8 cellular contexts compared by ENCODE assay signal in the genomic region with DNA sequence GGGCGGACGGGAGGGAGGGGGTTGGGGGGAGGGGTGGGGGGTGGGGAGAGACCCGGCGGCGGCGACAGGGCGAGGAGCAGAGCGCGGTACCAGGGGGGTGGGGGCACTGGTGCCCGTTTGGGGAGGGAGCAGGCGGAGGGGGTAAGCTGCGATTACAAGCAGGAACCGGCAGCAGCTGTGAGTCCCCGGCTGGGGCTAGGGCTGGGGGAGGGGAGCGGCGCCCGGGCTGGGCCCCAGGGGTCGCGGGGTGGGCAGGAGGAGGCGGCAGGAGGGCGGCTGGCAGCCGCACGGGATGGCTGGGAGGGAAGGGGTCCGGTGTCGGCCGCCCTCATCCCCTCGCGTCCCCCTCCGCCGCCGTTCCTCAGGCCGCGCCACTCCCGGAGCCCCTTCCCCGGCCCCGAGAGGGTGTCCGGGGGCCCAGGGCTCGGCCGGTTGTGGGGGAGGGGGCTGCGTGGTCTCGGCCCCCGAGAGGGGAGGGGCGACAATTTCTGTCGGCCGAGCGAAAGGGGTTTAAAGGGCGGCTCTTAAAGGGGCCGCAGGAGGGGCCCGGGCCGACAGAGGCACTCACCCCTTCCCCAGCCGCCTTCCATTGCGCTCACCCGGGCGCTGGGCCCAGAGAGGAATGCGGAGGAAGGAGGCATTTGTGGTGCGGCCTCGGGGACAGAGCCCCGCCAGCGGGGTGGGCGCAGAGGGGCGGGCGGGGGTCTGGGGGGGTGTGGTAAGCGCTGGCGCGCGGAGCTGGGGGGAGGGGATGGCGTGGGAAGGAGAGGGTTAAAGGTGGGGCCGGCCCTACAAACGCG. TPM values are rescaled to one million over a fixed set of nuclear protein-coding genes. Genes with fewer than 3 reads are reported as not detected.
DNase-seq lines count a peak whose midpoint lies in the region; ATAC-seq and TF ChIP-seq lines count a peak whose summit lies in the region.

A gene with protein sequence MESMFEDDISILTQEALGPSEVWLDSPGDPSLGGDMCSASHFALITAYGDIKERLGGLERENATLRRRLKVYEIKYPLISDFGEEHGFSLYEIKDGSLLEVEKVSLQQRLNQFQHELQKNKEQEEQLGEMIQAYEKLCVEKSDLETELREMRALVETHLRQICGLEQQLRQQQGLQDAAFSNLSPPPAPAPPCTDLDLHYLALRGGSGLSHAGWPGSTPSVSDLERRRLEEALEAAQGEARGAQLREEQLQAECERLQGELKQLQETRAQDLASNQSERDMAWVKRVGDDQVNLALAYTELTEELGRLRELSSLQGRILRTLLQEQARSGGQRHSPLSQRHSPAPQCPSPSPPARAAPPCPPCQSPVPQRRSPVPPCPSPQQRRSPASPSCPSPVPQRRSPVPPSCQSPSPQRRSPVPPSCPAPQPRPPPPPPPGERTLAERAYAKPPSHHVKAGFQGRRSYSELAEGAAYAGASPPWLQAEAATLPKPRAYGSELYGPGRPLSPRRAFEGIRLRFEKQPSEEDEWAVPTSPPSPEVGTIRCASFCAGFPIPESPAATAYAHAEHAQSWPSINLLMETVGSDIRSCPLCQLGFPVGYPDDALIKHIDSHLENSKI (plus strand): TSS at position 144 of the 800 bp plus-strand sequence. CDS start 1,952 bp downstream, outside the sequence.

- no peak within 1 kb of the TSS for H2AK5ac ChIP-seq in trophoblast cell (ENCODE audit: low read length)

- peak within 1 kb of the TSS; percentile 35 for H2BK120ac ChIP-seq in trophoblast cell (ENCODE audit: insufficient read depth, low read length, poor library complexity)

- no peaks in the 10 kb centered on the region for H3K9me3 Mint-ChIP-seq in activated naive CD8-positive, alpha-beta T cell treated with anti-CD3 and anti-CD28 coated beads for 36 hours

- peak; percentile 72 for DNase-seq in GM20000 (ENCODE audit: low spot score)
- peak; percentile 33 for DNase-seq in RKO (ENCODE audit: low spot score)
- peak; percentile 59 for DNase-seq in activated naive CD8-positive, alpha-beta T cell treated with anti-CD3 and anti-CD28 coated beads for 36 hours
- peak; percentile 81 to 92 for DNase-seq in cardiac muscle cell (ENCODE audit: low read depth in 1 of 2, low spot score in 1 of 2)
- peak in 1 of 2 donors; percentile 18 for DNase-seq in trophoblast cell
- no peak for DNase-seq in NCI-H2029 treated with DMSO at 0.1 percent for 48 hours (lab: John Stamatoyannopoulos, UW)

- H3K14ac ChIP-seq in trophoblast cell (ENCODE audit: low read length): peak within 1 kb of the TSS; percentile 64

- H3K4ac ChIP-seq in trophoblast cell (ENCODE audit: low read depth, low read length): no peak within 1 kb of the TSS

- peak within 1 kb of the TSS; percentile 66 for H3K18ac ChIP-seq in trophoblast cell (ENCODE audit: low read length)

- no peak within 1 kb of the TSS for H2BK12ac ChIP-seq in trophoblast cell (ENCODE audit: low read length)

- H3K9me3 ChIP-seq in cardiac muscle cell (ENCODE audit: low read depth) (no peaks in the 10 kb centered on the region), trophoblast cell (ENCODE audit: insufficient read depth, low read depth, low read length) (no peaks in the 10 kb centered on the region)

- ATAC-seq in GM21526 (IDR thresholded peaks at IDR 0.05; ENCODE audit: low FRiP score, unreplicated experiment): no peak

- peaks cover 3% of the 10 kb centered on the region for H3K36me3 ChIP-seq in cardiac muscle cell
- peaks cover 1 to 2% of the 10 kb centered on the region in 2 experiments for H3K36me3 ChIP-seq in trophoblast cell (ENCODE audit: control insufficient read depth in 1 of 2, insufficient read depth in 2 of 2, low read length in 2 of 2)

- peak within 1 kb of the TSS; percentile 51 for H2BK5ac ChIP-seq in trophoblast cell (ENCODE audit: low read depth, low read length, poor library complexity)

- H3K36me3 Mint-ChIP-seq in activated naive CD8-positive, alpha-beta T cell treated with anti-CD3 and anti-CD28 coated beads for 36 hours: peaks cover 4% of the 10 kb centered on the region

- H3K9ac ChIP-seq in trophoblast cell (ENCODE audit: low read length): peak within 1 kb of the TSS; percentile 48

- peaks cover 61% of the 10 kb centered on the region for H3K4me1 Mint-ChIP-seq in activated naive CD8-positive, alpha-beta T cell treated with anti-CD3 and anti-CD28 coated beads for 36 hours

- H3K4me3 ChIP-seq in cardiac muscle cell: peak within 1 kb of the TSS; percentile 55
- H3K4me3 ChIP-seq in trophoblast cell (ENCODE audit: low read depth, low read length): peak within 1 kb of the TSS; percentile 83

- peak within 1 kb of the TSS; percentile 49 for H4K8ac ChIP-seq in trophoblast cell (ENCODE audit: low read depth, low read length)

- peak within 1 kb of the TSS; percentile 93 for H3K4me2 ChIP-seq in trophoblast cell (ENCODE audit: low read length)

- TF ChIP-seq CTCF in 22Rv1 (IDR thresholded peaks at IDR 0.05) (no peak), GM20000 (IDR thresholded peaks at IDR 0.05; ENCODE audit: extremely low read depth, missing control alignments) (no peak), cardiac muscle cell (IDR thresholded peaks at IDR 0.05; ENCODE audit: low read depth, low read length) (no peak)

- H3K79me2 ChIP-seq in trophoblast cell (ENCODE audit: control insufficient read depth, insufficient read depth, low read length, poor library complexity): peaks cover 2% of the 10 kb centered on the region

- H4K91ac ChIP-seq in trophoblast cell (ENCODE audit: low read depth, low read length): peak within 1 kb of the TSS; percentile 64

- peak within 1 kb of the TSS; percentile 80 for H2AFZ ChIP-seq in trophoblast cell (ENCODE audit: insufficient read depth, low read length, poor library complexity)

- peaks cover 11% of the 10 kb centered on the region for H3K79me1 ChIP-seq in trophoblast cell (ENCODE audit: low read length)

- 0 out of 2 replicates have a peak within 1 kb of the TSS, but pooled peaks have one; percentile 37 for H3K27ac ChIP-seq in 22Rv1
- peak within 1 kb of the TSS; percentile 95 for H3K27ac ChIP-seq in cardiac muscle cell
- peak within 1 kb of the TSS; percentile 63 for H3K27ac ChIP-seq in trophoblast cell (ENCODE audit: low read depth, low read length)

- peak within 1 kb of the TSS; percentile 87 for H3K27ac Mint-ChIP-seq in activated naive CD8-positive, alpha-beta T cell treated with anti-CD3 and anti-CD28 coated beads for 36 hours

- peak within 1 kb of the TSS; percentile 84 for H3K4me3 Mint-ChIP-seq in activated naive CD8-positive, alpha-beta T cell treated with anti-CD3 and anti-CD28 coated beads for 36 hours

- H4K12ac ChIP-seq in trophoblast cell (ENCODE audit: low read depth, low read length): peak within 1 kb of the TSS; percentile 61

- H3K4me1 ChIP-seq in cardiac muscle cell (ENCODE audit: low read depth) (peaks cover 22% of the 10 kb centered on the region), trophoblast cell (ENCODE audit: control insufficient read depth in 1 of 2, insufficient read depth in 2 of 2, low read length in 2 of 2) (peaks cover 4 to 11% of the 10 kb centered on the region in 2 experiments)

- H3K27me3 Mint-ChIP-seq in activated naive CD8-positive, alpha-beta T cell treated with anti-CD3 and anti-CD28 coated beads for 36 hours: no peaks in the 10 kb centered on the region

- H3K27me3 ChIP-seq in cardiac muscle cell (no peaks in the 10 kb centered on the region), trophoblast cell (ENCODE audit: insufficient read depth, low read length) (no peaks in the 10 kb centered on the region)

- WGBS in trophoblast cell (ENCODE audit: extremely low coverage, insufficient coverage, insufficient read length): no CpG with 5 or more reads among the region's 70 CpGs

- H3K23ac ChIP-seq in trophoblast cell (ENCODE audit: low read length): no peak within 1 kb of the TSS

RNA-seq across cellular contexts. Expression of the gene that starts here (rescaled TPM):
- 10 to 100 TPM; 11.7 to 11.9 TPM for total RNA-seq in activated naive CD8-positive, alpha-beta T cell treated with anti-CD3 and anti-CD28 coated beads for 36 hours
- 112 and 143 TPM in 2 replicates for total RNA-seq in cardiac muscle cell
- 22.6 and 30.2 TPM in 2 replicates for polyA plus RNA-seq in cardiac muscle cell
- 4.6 and 4.8 TPM in 2 replicates for polyA plus RNA-seq in trophoblast cell (2013)

Comparison
In these comparisons a context has a peak if more than half of its experiments do, and no peak if none do; other contexts are left out.
1. H3K27ac ChIP-seq: peak in every context shown above with its lines; median percentile 95 in cardiac muscle cell; 63 in trophoblast cell; 37 in 22Rv1.